Comparison of ENCODE assay signal across 2 cellular contexts in genomic region chr3:14405120-14405885, GRCh38.
TF ChIP-seq lines count a peak whose summit lies in the region.

No MANE protein-coding gene starts in this region.

TF ChIP-seq in SK-N-SH, 30 proteins besides CTCF, POLR2A, EP300 and RAD21 (continued from another document):
- TF ChIP-seq REST (IDR thresholded peaks at IDR 0.05; ENCODE audit: low read depth, low read length): no peak
- TF ChIP-seq, protein P1, sequence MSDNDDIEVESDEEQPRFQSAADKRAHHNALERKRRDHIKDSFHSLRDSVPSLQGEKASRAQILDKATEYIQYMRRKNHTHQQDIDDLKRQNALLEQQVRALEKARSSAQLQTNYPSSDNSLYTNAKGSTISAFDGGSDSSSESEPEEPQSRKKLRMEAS (IDR thresholded peaks at IDR 0.05; ENCODE audit: low read depth): no peak
- TF ChIP-seq TCF12 (IDR thresholded peaks at IDR 0.05): no peak
- TF ChIP-seq RXRA (IDR thresholded peaks at IDR 0.05; ENCODE audit: borderline replicate concordance, low read depth): no peak
- no peak for TF ChIP-seq MEF2A (IDR thresholded peaks at IDR 0.05; ENCODE audit: borderline replicate concordance, low read depth)
- no peak for TF ChIP-seq USF1 (IDR thresholded peaks at IDR 0.05; ENCODE audit: borderline replicate concordance, low read depth)
- no peak for TF ChIP-seq GABPA (IDR thresholded peaks at IDR 0.05; ENCODE audit: low read depth)
- TF ChIP-seq FOXM1 (IDR thresholded peaks at IDR 0.05; ENCODE audit: low read depth): no peak
- TF ChIP-seq NFIC (IDR thresholded peaks at IDR 0.05; ENCODE audit: borderline replicate concordance): no peak
- no peak for TF ChIP-seq GATA2 (CRISPR knock-in tag; IDR thresholded peaks at IDR 0.05)
- no peak for TF ChIP-seq USF2 (IDR thresholded peaks at IDR 0.05; ENCODE audit: borderline replicate concordance, low read depth, low read length)

TF ChIP-seq in SK-N-SH treated with all-trans-retinoic acid at 6 μM for 48 hours, 23 proteins besides CTCF, POLR2A, EP300 and RAD21 (continued from another document):
- TF ChIP-seq CSDC2 (CRISPR knock-in tag; IDR thresholded peaks at IDR 0.05) (no peak), ZC3H10 (CRISPR knock-in tag; IDR thresholded peaks at IDR 0.05) (no peak), ZNF565 (CRISPR knock-in tag; conservative IDR thresholded peaks at IDR 0.05; ENCODE audit: low read depth) (no peak), OSR1 (CRISPR knock-in tag; IDR thresholded peaks at IDR 0.05) (no peak), ZFP3 (CRISPR knock-in tag; IDR thresholded peaks at IDR 0.05) (no peak), BACH2 (CRISPR knock-in tag; IDR thresholded peaks at IDR 0.05; ENCODE audit: borderline replicate concordance) (no peak)
